ENCODE assay signal across 8 cellular contexts in genomic region chr11:69640260-69640994, GRCh38. TPM values are rescaled to one million over a fixed set of nuclear protein-coding genes. Genes with fewer than 3 reads are reported as not detected.
A peak's percentile ranks its signal among the peaks of the same experiment; 100 is the strongest.
DNase-seq lines count a peak whose midpoint lies in the region; TF ChIP-seq lines count a peak whose summit lies in the region.

No MANE protein-coding gene starts in this region.

- peaks cover 19% of the 10 kb centered on the region for H3K36me3 ChIP-seq in iPS DF 6.9 (ENCODE audit: control insufficient read depth, insufficient read depth, low read length)

- H3K4me1 ChIP-seq in iPS DF 6.9 (ENCODE audit: control insufficient read depth, insufficient read depth, low read length): peaks cover 9% of the 10 kb centered on the region

- H3K27ac Mint-ChIP-seq in activated T-helper 2 cell treated with anti-CD3 and anti-CD28 coated beads, Interferon-gamma antibody, Interleukin-2, Interleukin-4, amounts not matched to agents 10 μg/mL and 5 μg/mL and 100 μg/mL, durations not matched to agents 14 hours and 24 hours and 36 hours: peak overlapping the region; percentile 17

- peaks cover 46% of the 10 kb centered on the region for H3K27me3 Mint-ChIP-seq in activated T-helper 2 cell treated with anti-CD3 and anti-CD28 coated beads, Interferon-gamma antibody, Interleukin-2, Interleukin-4, amounts not matched to agents 10 μg/mL and 5 μg/mL and 100 μg/mL, durations not matched to agents 14 hours and 24 hours and 36 hours (ENCODE audit: low read depth)

- intact Hi-C loops in activated T-helper 2 cell treated with anti-CD3 and anti-CD28 coated beads, Interferon-gamma antibody, Interleukin-2, Interleukin-4, amounts not matched to agents 10 μg/mL and 5 μg/mL and 100 μg/mL, durations not matched to agents 14 hours and 24 hours and 36 hours (cut with micrococcal nuclease): loop anchor here (5.0 kb wide), 1 partner anchor 798 kb away; the partner anchor contains the start of gene CPT1A

- TF ChIP-seq POLR2A in erythroblast (IDR thresholded peaks at IDR 0.05; ENCODE audit: low read length): no peak

- H3K27ac ChIP-seq in iPS DF 6.9 (ENCODE audit: low read length) (no peak overlapping the region), skin epidermis (peak overlapping the region in 20 of 21 experiments; percentile 52 to 93 (median 89))

- H3K4me1 Mint-ChIP-seq in activated T-helper 2 cell treated with anti-CD3 and anti-CD28 coated beads, Interferon-gamma antibody, Interleukin-2, Interleukin-4, amounts not matched to agents 10 μg/mL and 5 μg/mL and 100 μg/mL, durations not matched to agents 14 hours and 24 hours and 36 hours (ENCODE audit: low read depth): peaks cover 3% of the 10 kb centered on the region

- H3K36me3 Mint-ChIP-seq in activated T-helper 2 cell treated with anti-CD3 and anti-CD28 coated beads, Interferon-gamma antibody, Interleukin-2, Interleukin-4, amounts not matched to agents 10 μg/mL and 5 μg/mL and 100 μg/mL, durations not matched to agents 14 hours and 24 hours and 36 hours (ENCODE audit: low read depth): no peaks in the 10 kb centered on the region

- H3K4me3 ChIP-seq in iPS DF 6.9 (ENCODE audit: low read length) (peak overlapping the region; percentile 31; the same call in 1 of the 2 replicates), skin epidermis (peak overlapping the region; percentile 60 to 86 (median 75))

- no CpG with 5 or more reads among the region's 43 CpGs for WGBS in iPS DF 6.9 (ENCODE audit: insufficient coverage, insufficient read length)

- H3K27me3 ChIP-seq in iPS DF 6.9 (ENCODE audit: control insufficient read depth, insufficient read depth, low read length): no peaks in the 10 kb centered on the region; the same call in 1 of the 2 replicates

- H3K4me3 Mint-ChIP-seq in activated T-helper 2 cell treated with anti-CD3 and anti-CD28 coated beads, Interferon-gamma antibody, Interleukin-2, Interleukin-4, amounts not matched to agents 10 μg/mL and 5 μg/mL and 100 μg/mL, durations not matched to agents 14 hours and 24 hours and 36 hours (ENCODE audit: low read depth): peak overlapping the region; percentile 8

- no peaks in the 10 kb centered on the region for H3K9me3 ChIP-seq in iPS DF 6.9 (ENCODE audit: control insufficient read depth, insufficient read depth, low read length)

- DNase-seq in DMS53 (lab: John Stamatoyannopoulos, UW) (peak; percentile 48), DMS53 treated with DMSO at 0.1 percent for 48 hours (lab: John Stamatoyannopoulos, UW; ENCODE audit: unreplicated experiment) (no peak), iPS DF 6.9 (ENCODE audit: low read depth, low spot score) (no peak), NOMO-1 treated with dmso at 0.1 percent for 144 hours (lab: John Stamatoyannopoulos, UW; ENCODE audit: unreplicated experiment) (no peak), erythroblast (lab: John Stamatoyannopoulos, UW) (no peak), NCI-H2171 treated with DMSO at 0.1 percent for 48 hours (lab: John Stamatoyannopoulos, UW) (no peak)
- DNase-seq in activated T-helper 2 cell treated with anti-CD3 and anti-CD28 coated beads, Interferon-gamma antibody, Interleukin-2, Interleukin-4, amounts not matched to agents 10 μg/mL and 5 μg/mL and 100 μg/mL, durations not matched to agents 14 hours and 24 hours and 36 hours (ENCODE audit: low spot score): no peak

- H3K9me3 Mint-ChIP-seq in activated T-helper 2 cell treated with anti-CD3 and anti-CD28 coated beads, Interferon-gamma antibody, Interleukin-2, Interleukin-4, amounts not matched to agents 10 μg/mL and 5 μg/mL and 100 μg/mL, durations not matched to agents 14 hours and 24 hours and 36 hours: no peaks in the 10 kb centered on the region

RNA-seq across cellular contexts. Expression of gene CCND1, which starts 0.5 kb away (rescaled TPM):
- total RNA-seq in activated T-helper 2 cell treated with anti-CD3 and anti-CD28 coated beads, Interferon-gamma antibody, Interleukin-2, Interleukin-4, amounts not matched to agents 10 μg/mL and 5 μg/mL and 100 μg/mL, durations not matched to agents 14 hours and 24 hours and 36 hours: 1.2 and 2.1 TPM in 2 replicates

RNA-seq across cellular contexts. Expression of gene LTO1, which starts 34.7 kb away (rescaled TPM):
- 24.4 and 26.4 TPM in 2 replicates for total RNA-seq in activated T-helper 2 cell treated with anti-CD3 and anti-CD28 coated beads, Interferon-gamma antibody, Interleukin-2, Interleukin-4, amounts not matched to agents 10 μg/mL and 5 μg/mL and 100 μg/mL, durations not matched to agents 14 hours and 24 hours and 36 hours
